ENCODE assay signal across 1 cellular context in genomic region chr9:127422787-127423186, GRCh38.
TF ChIP-seq lines count a peak whose summit lies in the region.

No MANE protein-coding gene starts in this region.

TF ChIP-seq in HepG2, 621 proteins besides CTCF, POLR2A, EP300 and RAD21:
- TF ChIP-seq HNF1B (CRISPR knock-in tag; IDR thresholded peaks at IDR 0.05) (peak; percentile 59; the same call in 1 of the 2 replicates), MAFF (IDR thresholded peaks at IDR 0.05; ENCODE audit: low read depth, low read length) (peak; percentile 89), ZNF580 (CRISPR knock-in tag; IDR thresholded peaks at IDR 0.05; ENCODE audit: borderline replicate concordance, low read depth) (no peak), ATRX (CRISPR knock-in tag; IDR thresholded peaks at IDR 0.05; ENCODE audit: borderline replicate concordance) (no peak), MAFK (conservative IDR thresholded peaks at IDR 0.05 in 1 of 2, IDR thresholded peaks at IDR 0.05 in 1 of 2; ENCODE audit: low read length in 2 of 2) (peak; percentile 91 to 94)
